ENCODE assay signal across 28 cellular contexts in the genomic region with DNA sequence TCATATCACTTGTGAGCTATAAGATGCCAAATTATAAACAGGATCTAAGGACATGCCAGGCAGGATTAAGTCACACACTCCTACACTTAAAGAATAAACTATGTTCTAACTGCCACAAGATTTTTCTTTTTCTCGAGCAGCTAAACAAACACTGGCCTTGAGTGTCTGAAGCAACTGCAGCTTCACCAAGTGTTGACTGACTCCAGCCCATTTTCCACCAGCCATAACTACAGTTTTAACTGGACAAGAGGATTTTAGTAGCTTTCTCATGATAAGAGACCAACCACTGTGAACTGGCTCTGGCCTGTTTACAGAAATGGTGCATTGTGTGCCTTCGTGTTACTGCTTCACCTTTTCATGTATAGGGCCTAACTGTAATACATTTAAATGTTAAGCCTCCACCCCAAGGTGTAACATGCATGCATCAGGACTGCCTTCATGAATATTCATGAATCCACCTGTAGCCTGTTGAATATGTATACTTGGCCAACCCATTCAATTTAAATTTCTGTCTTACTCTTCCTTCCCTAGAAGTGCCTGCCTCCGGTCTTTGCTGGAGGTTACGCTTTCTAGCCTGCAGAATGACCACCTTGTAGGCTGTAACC. TPM values are rescaled to one million over a fixed set of nuclear protein-coding genes. Genes with fewer than 3 reads are reported as not detected.
DNase-seq lines count a peak whose midpoint lies in the region; ATAC-seq, FAIRE-seq and TF ChIP-seq lines count a peak whose summit lies in the region.
"Had no signal": no experiment of that assay in that cellular context is flagged by ENCODE, and none has a peak within 500 bp of the region (broad histone marks: within the 10 kb centered on the region; RNA-seq: fewer than 3 reads in every experiment).

No MANE protein-coding gene starts in this region.

- no peaks in the 10 kb centered on the region for H3F3A ChIP-seq in GM23338 (replicated peaks; ENCODE audit: low read depth)

- no peak overlapping the region for H3K56ac ChIP-seq in H1 (replicated peaks; ENCODE audit: insufficient read length, low read depth, low read length)

- DNase-seq in GM23338 (ENCODE audit: low spot score) (peak; percentile 64), H1 (ENCODE audit: low read depth in 1 of 2, low spot score in 2 of 2) (no peak), thyroid gland (peak; percentile 7 to 10), glutamatergic neuron (no peak), activated gamma-delta T cell (lab: John Stamatoyannopoulos, UW) (no peak)
- DNase-seq in activated CD8-positive, alpha-beta memory T cell treated with anti-CD3 and anti-CD28 coated beads, Interleukin-2, amount 10 ng/mL, durations not matched to agents 7 days and 5 days, result no peak
- DNase-seq: AML-193; Caco-2; CD4-positive, alpha-beta memory T cell; GOT3; Kasumi-1; MV-4-11; NCI-H1105; NCI-H1436 treated with DMSO at 0.1 percent for 48 hours; NCI-H187 treated with DMSO at 0.1 percent for 48 hours; NCI-H2107; NCI-H446; NCI-H524 treated with DMSO at 0.1 percent for 48 hours; NCI-H82; NK-92 treated with Interleukin-12 subunit alpha and Interleukin-12 subunit beta, amount 100 ng/mL, for 24 hours; PC-3 had no signal

- H3K4me3 Mint-ChIP-seq in GM23338 (0 out of 3 replicates have a peak overlapping the region, but pooled peaks have one; percentile 31), glutamatergic neuron (ENCODE audit: unreplicated experiment) (no peak overlapping the region)
- H3K4me3 Mint-ChIP-seq in activated CD8-positive, alpha-beta memory T cell treated with anti-CD3 and anti-CD28 coated beads, Interleukin-2, amount 10 ng/mL, durations not matched to agents 7 days and 5 days, result no peak overlapping the region
- H3K4me3 Mint-ChIP-seq: CD4-positive, alpha-beta memory T cell had no signal

- H2AK5ac ChIP-seq in H1 (ENCODE audit: low read depth, low read length), result no peak overlapping the region

- H3K79me2 ChIP-seq in GM23338 (replicated peaks; ENCODE audit: insufficient read depth) (no peaks in the 10 kb centered on the region), KMS-11 (ENCODE audit: insufficient read depth, low read depth) (no peaks in the 10 kb centered on the region), H1 (ENCODE audit: control insufficient read depth in 1 of 2, insufficient read depth in 2 of 2, low read length in 2 of 2) (no peaks in the 10 kb centered on the region)

- H3K4me1 Mint-ChIP-seq in GM23338, result peaks cover 43% of the 10 kb centered on the region
- peaks cover 15% of the 10 kb centered on the region for H3K4me1 Mint-ChIP-seq in activated CD8-positive, alpha-beta memory T cell treated with anti-CD3 and anti-CD28 coated beads, Interleukin-2, amount 10 ng/mL, durations not matched to agents 7 days and 5 days
- H3K4me1 Mint-ChIP-seq in glutamatergic neuron (ENCODE audit: low read depth, unreplicated experiment), result peaks cover 3% of the 10 kb centered on the region

- peak overlapping the region; percentile 61 for H3K27ac Mint-ChIP-seq in GM23338
- no peak overlapping the region for H3K27ac Mint-ChIP-seq in activated CD8-positive, alpha-beta memory T cell treated with anti-CD3 and anti-CD28 coated beads, Interleukin-2, amount 10 ng/mL, durations not matched to agents 7 days and 5 days
- no peak overlapping the region for H3K27ac Mint-ChIP-seq in glutamatergic neuron (ENCODE audit: unreplicated experiment)

- peak overlapping the region; percentile 68 for H3K4me2 ChIP-seq in GM23338
- peak overlapping the region; percentile 58; the same call in 1 of the 2 replicates for H3K4me2 ChIP-seq in KMS-11
- H3K4me2 ChIP-seq in H1 (ENCODE audit: insufficient read depth in 1 of 2, low read depth in 2 of 2, low read length in 2 of 2), result peak overlapping the region; percentile 6 to 43; a peak in 3 of 4 replicates
- H3K4me2 ChIP-seq: A549; BLaER1 treated with 17β-estradiol and CSF1 and Interleukin-3, amounts not matched to agents 10 nM and 100 nM had no signal

- no peak overlapping the region for H2BK120ac ChIP-seq in H1 (replicated peaks; ENCODE audit: low read depth, low read length)

- no peaks in the 10 kb centered on the region for H3K9me2 ChIP-seq in GM23338 (ENCODE audit: insufficient read depth)

- H3K9me3 ChIP-seq in H1 (ENCODE audit: insufficient read depth in 2 of 2, low read depth in 1 of 2, low read length in 1 of 2) (no peaks in the 10 kb centered on the region), thyroid gland (no peaks in the 10 kb centered on the region)
- H3K9me3 ChIP-seq: A549; BLaER1 treated with 17β-estradiol and CSF1 and Interleukin-3, amounts not matched to agents 10 nM and 100 nM; Caco-2; SJSA1 had no signal

- H3K23me2 ChIP-seq in H1 (ENCODE audit: low read depth, low read length), result no peaks in the 10 kb centered on the region

- H3K14ac ChIP-seq in H1 (ENCODE audit: insufficient read length), result no peak overlapping the region

- no peaks in the 10 kb centered on the region for H3K79me1 ChIP-seq in H1 (ENCODE audit: low read depth, low read length)

- no peak overlapping the region for H3K4me3 ChIP-seq in GM23338
- no peak overlapping the region for H3K4me3 ChIP-seq in KMS-11 (IDR thresholded peaks at IDR 0.05; ENCODE audit: insufficient read depth, low read depth, low read length)
- no peak overlapping the region for H3K4me3 ChIP-seq in H1 (ENCODE audit: extremely low read depth in 1 of 4, insufficient read depth in 2 of 4, low read depth in 3 of 4, low read length in 4 of 4)
- no peak overlapping the region for H3K4me3 ChIP-seq in thyroid gland (replicated peaks in 1 of 3)
- H3K4me3 ChIP-seq: A549; BLaER1 treated with 17β-estradiol and CSF1 and Interleukin-3, amounts not matched to agents 10 nM and 100 nM; SJSA1 had no signal

- H4K91ac ChIP-seq in H1 (replicated peaks; ENCODE audit: insufficient read length, low read length), result no peak overlapping the region

- no peak for TF ChIP-seq RAD21 in H1 (IDR thresholded peaks at IDR 0.05 in 1 of 2, conservative IDR thresholded peaks at IDR 0.05 in 1 of 2; ENCODE audit: low read depth in 2 of 2, low read length in 2 of 2)

- peak; percentile 81 for FAIRE-seq in H1 (lab: Jason Lieb, UNC)
- FAIRE-seq: A549, G401.6 had no signal

- H3K27me3 ChIP-seq in GM23338 (ENCODE audit: insufficient read depth), result no peaks in the 10 kb centered on the region
- no peaks in the 10 kb centered on the region for H3K27me3 ChIP-seq in KMS-11 (ENCODE audit: insufficient read depth, low read depth)
- no peaks in the 10 kb centered on the region for H3K27me3 ChIP-seq in H1 (replicated peaks in 1 of 4; ENCODE audit: control insufficient read depth in 3 of 4, extremely low read depth in 1 of 4, insufficient read depth in 3 of 4, low read length in 3 of 4)
- H3K27me3 ChIP-seq in thyroid gland, result no peaks in the 10 kb centered on the region
- H3K27me3 ChIP-seq: BLaER1 treated with 17β-estradiol and CSF1 and Interleukin-3, amounts not matched to agents 10 nM and 100 nM had no signal

- H2AFZ ChIP-seq in GM23338 (no peak overlapping the region), KMS-11 (ENCODE audit: low read depth) (no peak overlapping the region), H1 (ENCODE audit: low read length) (no peak overlapping the region)

- H3K27me3 Mint-ChIP-seq in GM23338 (ENCODE audit: insufficient read depth, low read depth, poor library complexity) (no peaks in the 10 kb centered on the region), glutamatergic neuron (ENCODE audit: unreplicated experiment) (no peaks in the 10 kb centered on the region)
- H3K27me3 Mint-ChIP-seq in activated CD8-positive, alpha-beta memory T cell treated with anti-CD3 and anti-CD28 coated beads, Interleukin-2, amount 10 ng/mL, durations not matched to agents 7 days and 5 days, result peaks cover 36% of the 10 kb centered on the region

- no peak overlapping the region for H3K23ac ChIP-seq in H1 (ENCODE audit: insufficient read length)

- TF ChIP-seq CTCF in GM23338 (conservative IDR thresholded peaks at IDR 0.05; ENCODE audit: low read depth in 2 of 2) (no peak), KMS-11 (conservative IDR thresholded peaks at IDR 0.05; ENCODE audit: low read depth, low read length) (no peak), H1 (IDR thresholded peaks at IDR 0.05; ENCODE audit: control extremely low read depth in 1 of 3, insufficient read depth in 1 of 3, low read depth in 1 of 3, low read length in 3 of 3) (no peak), thyroid gland (IDR thresholded peaks at IDR 0.05) (no peak), glutamatergic neuron (IDR thresholded peaks at IDR 0.05; ENCODE audit: partially characterized antibody, unreplicated experiment) (no peak)

- POLR2A ChIA-PET in H1 (lab: Charles Lee; ENCODE audit: partially characterized antibody), result interaction anchor here (1.3 to 2.0 kb wide), 2 partner anchors 10 to 33 kb away, joined by 3 to 8 read pairs; partner anchors contain the start of gene UCP1

- H2BK20ac ChIP-seq in H1 (ENCODE audit: low read length), result no peak overlapping the region

- H3K4me1 ChIP-seq in GM23338 (ENCODE audit: insufficient read depth) (peaks cover 48% of the 10 kb centered on the region), KMS-11 (ENCODE audit: low read depth, poor library complexity, severe bottlenecking) (peaks cover 35% of the 10 kb centered on the region), H1 (replicated peaks in 1 of 4; ENCODE audit: control insufficient read depth in 3 of 4, insufficient read depth in 4 of 4, low read length in 3 of 4) (peaks cover 4 to 22% (median 11%) of the 10 kb centered on the region in 4 experiments), thyroid gland (no peaks in the 10 kb centered on the region)
- H3K4me1 ChIP-seq: A549, Caco-2, SJSA1 had no signal

- H3K9ac ChIP-seq in KMS-11, result no peak overlapping the region
- no peak overlapping the region for H3K9ac ChIP-seq in H1 (replicated peaks in 1 of 4; ENCODE audit: extremely low read depth in 1 of 4, low read depth in 3 of 4, low read length in 3 of 4)
- H3K9ac ChIP-seq: BLaER1 treated with 17β-estradiol and CSF1 and Interleukin-3, amounts not matched to agents 10 nM and 100 nM had no signal

- H2BK5ac ChIP-seq in H1 (ENCODE audit: low read depth, low read length), result no peak overlapping the region

- intact Hi-C loops in thyroid gland (cut with DNase I), result no loop called here

- H3K18ac ChIP-seq in H1 (ENCODE audit: extremely low read depth, low read length), result no peak overlapping the region

- H4K5ac ChIP-seq in H1 (ENCODE audit: insufficient read length, low read depth, low read length), result no peak overlapping the region

- H4K20me1 ChIP-seq in GM23338 (replicated peaks; ENCODE audit: insufficient read depth), result no peaks in the 10 kb centered on the region
- H4K20me1 ChIP-seq in KMS-11 (ENCODE audit: insufficient read depth), result no peaks in the 10 kb centered on the region
- H4K20me1 ChIP-seq in H1 (replicated peaks in 1 of 2; ENCODE audit: control insufficient read depth in 1 of 2, insufficient read depth in 2 of 2, low read length in 2 of 2), result no peaks in the 10 kb centered on the region
- H4K20me1 ChIP-seq: BLaER1 treated with 17β-estradiol and CSF1 and Interleukin-3, amounts not matched to agents 10 nM and 100 nM had no signal

- no peak overlapping the region for H4K8ac ChIP-seq in H1 (ENCODE audit: extremely low read depth, insufficient read depth, low read length)

- TF ChIP-seq POLR2A in H1 (IDR thresholded peaks at IDR 0.05; ENCODE audit: control extremely low read depth in 1 of 2, low read depth in 2 of 2, low read length in 2 of 2), result no peak
- TF ChIP-seq POLR2A in thyroid gland (IDR thresholded peaks at IDR 0.05), result no peak

- no peak overlapping the region for H2BK15ac ChIP-seq in H1 (ENCODE audit: low read length)

- ATAC-seq in GM23338, result peak; percentile 87
- ATAC-seq in activated CD8-positive, alpha-beta memory T cell treated with anti-CD3 and anti-CD28 coated beads, Interleukin-2, amount 10 ng/mL, durations not matched to agents 7 days and 5 days, result no peak
- ATAC-seq: A549, HCT116, PC-3 had no signal

- H3K27ac ChIP-seq in GM23338 (ENCODE audit: low read depth) (peak overlapping the region; percentile 52), KMS-11 (no peak overlapping the region), H1 (ENCODE audit: low read depth, low read length) (no peak overlapping the region), thyroid gland (no peak overlapping the region)
- H3K27ac ChIP-seq: A549; BLaER1 treated with 17β-estradiol and CSF1 and Interleukin-3, amounts not matched to agents 10 nM and 100 nM; SJSA1 had no signal

- no peak overlapping the region for H3K4ac ChIP-seq in H1 (replicated peaks; ENCODE audit: insufficient read length, low read depth, low read length)

- H3K36me3 Mint-ChIP-seq in GM23338 (ENCODE audit: low read depth) (no peaks in the 10 kb centered on the region), glutamatergic neuron (ENCODE audit: unreplicated experiment) (no peaks in the 10 kb centered on the region)
- peaks cover 1% of the 10 kb centered on the region for H3K36me3 Mint-ChIP-seq in activated CD8-positive, alpha-beta memory T cell treated with anti-CD3 and anti-CD28 coated beads, Interleukin-2, amount 10 ng/mL, durations not matched to agents 7 days and 5 days

- 57% methylated on average over 4 of the region's 4 CpGs; no CpG with 5 or more reads in 1 of the 2 experiments for WGBS in H1 (ENCODE audit: extremely low coverage in 1 of 2, insufficient coverage in 1 of 2, insufficient read length in 1 of 2, insufficient replicate concordance in 2 of 2, low coverage in 1 of 2, low lambda C conversion rate in 2 of 2, missing lambda C conversion rate in 1 of 2), 2 experiments
- 63 to 70% methylated on average over 4 of the region's 4 CpGs for WGBS in thyroid gland, 2 donors

- CTCF ChIA-PET in H1 (lab: Charles Lee; ENCODE audit: partially characterized antibody), result interaction anchor here (1.1 to 1.9 kb wide), 3 partner anchors 8 to 198 kb away, joined by 3 to 4 read pairs (median 3); no protein-coding TSS in a partner anchor
- CTCF ChIA-PET in activated CD8-positive, alpha-beta memory T cell treated with anti-CD3 and anti-CD28 coated beads, Interleukin-2, amount 10 ng/mL, durations not matched to agents 7 days and 5 days (lab: Charles Lee), result no interaction called here

- H3K9me3 Mint-ChIP-seq in GM23338, result no peaks in the 10 kb centered on the region
- H3K9me3 Mint-ChIP-seq in activated CD8-positive, alpha-beta memory T cell treated with anti-CD3 and anti-CD28 coated beads, Interleukin-2, amount 10 ng/mL, durations not matched to agents 7 days and 5 days (ENCODE audit: low read depth), result no peaks in the 10 kb centered on the region
- H3K9me3 Mint-ChIP-seq in glutamatergic neuron (ENCODE audit: unreplicated experiment), result no peaks in the 10 kb centered on the region
- H3K9me3 Mint-ChIP-seq: CD4-positive, alpha-beta memory T cell had no signal

- TF ChIP-seq EP300 in H1 (IDR thresholded peaks at IDR 0.05; ENCODE audit: borderline replicate concordance in 1 of 2, low read depth in 2 of 2, low read length in 2 of 2), result no peak

- H3K36me3 ChIP-seq in GM23338 (ENCODE audit: insufficient read depth) (no peaks in the 10 kb centered on the region), KMS-11 (ENCODE audit: insufficient read depth) (no peaks in the 10 kb centered on the region), H1 (ENCODE audit: control insufficient read depth in 2 of 4, insufficient read depth in 4 of 4, low read length in 3 of 4) (no peaks in the 10 kb centered on the region), thyroid gland (no peaks in the 10 kb centered on the region)
- H3K36me3 ChIP-seq: SJSA1 had no signal

- H2BK12ac ChIP-seq in H1 (ENCODE audit: low read depth, low read length), result no peak overlapping the region

RNA-seq across cellular contexts. Expression of gene UCP1, which starts 10.8 kb away (rescaled TPM):
- total RNA-seq in GM23338 (2014; rRNA removed; shearing (Covaris generic)), result 0.21 TPM in 1 of 2 replicates, not detected in the other
- polyA plus RNA-seq in GM23338 (2016; fragmentation: Nextera tagmentation; extraction: Ambion mirVana) (0.40 TPM in 1 of 2 replicates, not detected in the other), H1 (2011; rRNA removed) (0.22 and 0.44 TPM in 2 replicates)
- total RNA-seq in H1 (2021; fragmentation: NEBNext Ultra II Directional; extraction: Animal tissue kit (Norgen Biotek cat#: 25700)), result 0.20 and 0.29 TPM in 2 replicates
- polyA plus RNA-seq in H1 (2011; cell fraction: cytosol; rRNA removed), result 0.32 TPM
- polyA plus RNA-seq in H1 (2011; cell fraction: nucleus; rRNA removed), result 0.31 TPM
- 0.20 to 0.65 TPM (median 0.46 TPM) in 4 replicates for polyA plus RNA-seq in H1 (2012, experiment 1 of 2)
- polyA plus RNA-seq in H1 (2012, experiment 2 of 2), result 0.20 TPM
- 0.18 TPM for polyA plus RNA-seq in H1 (2013, experiment 1 of 2)
- 0.07 TPM for polyA plus RNA-seq in H1 (2013, experiment 2 of 2)
- 0.19 and 0.63 TPM in 2 replicates for polyA minus RNA-seq in H1 (2011; rRNA and poly(A)+ RNA removed)
- polyA minus RNA-seq in H1 (2011; cell fraction: cytosol; rRNA and poly(A)+ RNA removed), result not detected
- not detected for polyA minus RNA-seq in H1 (2011; cell fraction: nucleus; rRNA and poly(A)+ RNA removed)
- total RNA-seq in thyroid gland (not detected), glutamatergic neuron (ENCODE audit: unreplicated experiment) (not detected)
- not detected for total RNA-seq in activated CD8-positive, alpha-beta memory T cell treated with anti-CD3 and anti-CD28 coated beads, Interleukin-2, amount 10 ng/mL, durations not matched to agents 7 days and 5 days
- total RNA-seq: CD4-positive, alpha-beta memory T cell; MCF 10A; PC-3; SJSA1 had no signal
- polyA plus RNA-seq: CD4-positive, alpha-beta memory T cell had no signal

RNA-seq across cellular contexts. Expression of gene ELMOD2, which starts 34.0 kb away (rescaled TPM):
- total RNA-seq in GM23338 (2014; rRNA removed; shearing (Covaris generic)), result 22.7 and 28.9 TPM in 2 replicates
- polyA plus RNA-seq in GM23338 (2016; fragmentation: Nextera tagmentation; extraction: Ambion mirVana) (11.9 and 17.9 TPM in 2 replicates), H1 (2011; rRNA removed) (3.4 and 6.6 TPM in 2 replicates)
- total RNA-seq in H1 (2021; fragmentation: NEBNext Ultra II Directional; extraction: Animal tissue kit (Norgen Biotek cat#: 25700)), result 26.2 and 27.9 TPM in 2 replicates
- 7.1 TPM for polyA plus RNA-seq in H1 (2011; cell fraction: cytosol; rRNA removed)
- polyA plus RNA-seq in H1 (2011; cell fraction: nucleus; rRNA removed), result 3.3 TPM
- 7.0 to 14.4 TPM (median 7.9 TPM) in 4 replicates for polyA plus RNA-seq in H1 (2012, experiment 1 of 2)
- polyA plus RNA-seq in H1 (2012, experiment 2 of 2), result 0.79 TPM
- 25.3 TPM for polyA plus RNA-seq in H1 (2013, experiment 1 of 2)
- 27.0 TPM for polyA plus RNA-seq in H1 (2013, experiment 2 of 2)
- 7.6 and 11.8 TPM in 2 replicates for polyA minus RNA-seq in H1 (2011; rRNA and poly(A)+ RNA removed)
- 16.8 TPM for polyA minus RNA-seq in H1 (2011; cell fraction: cytosol; rRNA and poly(A)+ RNA removed)
- polyA minus RNA-seq in H1 (2011; cell fraction: nucleus; rRNA and poly(A)+ RNA removed), result 27.3 TPM
- total RNA-seq in thyroid gland (10 to 100 TPM; 24.7 to 41.9 (median 31.5) TPM), glutamatergic neuron (ENCODE audit: unreplicated experiment) (65.5 TPM)
- total RNA-seq in activated CD8-positive, alpha-beta memory T cell treated with anti-CD3 and anti-CD28 coated beads, Interleukin-2, amount 10 ng/mL, durations not matched to agents 7 days and 5 days, result 10 to 100 TPM; 12.7 to 15.1 TPM

RNA-seq across cellular contexts. Expression of gene MGAT4D, which starts 59.8 kb away (rescaled TPM):
- not detected in 2 replicates for total RNA-seq in GM23338 (2014; rRNA removed; shearing (Covaris generic))
- polyA plus RNA-seq in GM23338 (2016; fragmentation: Nextera tagmentation; extraction: Ambion mirVana) (not detected in 2 replicates), H1 (2011; rRNA removed) (not detected in 2 replicates)
- not detected in 2 replicates for total RNA-seq in H1 (2021; fragmentation: NEBNext Ultra II Directional; extraction: Animal tissue kit (Norgen Biotek cat#: 25700))
- polyA plus RNA-seq in H1 (2011; cell fraction: cytosol; rRNA removed), result not detected
- not detected for polyA plus RNA-seq in H1 (2011; cell fraction: nucleus; rRNA removed)
- not detected in 4 replicates for polyA plus RNA-seq in H1 (2012, experiment 1 of 2)
- polyA plus RNA-seq in H1 (2012, experiment 2 of 2), result not detected
- not detected for polyA plus RNA-seq in H1 (2013, experiment 1 of 2)
- not detected for polyA plus RNA-seq in H1 (2013, experiment 2 of 2)
- not detected in 2 replicates for polyA minus RNA-seq in H1 (2011; rRNA and poly(A)+ RNA removed)
- not detected for polyA minus RNA-seq in H1 (2011; cell fraction: cytosol; rRNA and poly(A)+ RNA removed)
- polyA minus RNA-seq in H1 (2011; cell fraction: nucleus; rRNA and poly(A)+ RNA removed), result not detected
- total RNA-seq in thyroid gland (not detected), glutamatergic neuron (ENCODE audit: unreplicated experiment) (not detected)
- not detected for total RNA-seq in activated CD8-positive, alpha-beta memory T cell treated with anti-CD3 and anti-CD28 coated beads, Interleukin-2, amount 10 ng/mL, durations not matched to agents 7 days and 5 days
- total RNA-seq: Caco-2; CD4-positive, alpha-beta memory T cell; MCF 10A; PC-3; SJSA1 had no signal
- polyA plus RNA-seq: A549; CD4-positive, alpha-beta memory T cell had no signal

Comparison
In these comparisons a context has a peak if more than half of its experiments do, and no peak if none do; other contexts are left out.
1. DNase-seq: peak in GM23338 (single experiment) and thyroid gland (2 of 2); none in H1 (0 of 2), activated CD8-positive, alpha-beta memory T cell treated with anti-CD3 and anti-CD28 coated beads, Interleukin-2, amount 10 ng/mL, durations not matched to agents 7 days and 5 days (single experiment), glutamatergic neuron (single experiment) and activated gamma-delta T cell (single experiment).
2. Peak in every context shown above with its lines, with median percentiles within 50 percentile points of each other: H3K4me2 ChIP-seq.